Comparison of ENCODE assay signal across 1 cellular context in genomic region chr22:50201191-50202129, GRCh38.
TF ChIP-seq lines count a peak whose summit lies in the region.

No MANE protein-coding gene starts in this region.

TF ChIP-seq in GM23338, 12 proteins besides CTCF, POLR2A, EP300 and RAD21 (continued from another document):
- TF ChIP-seq ETS1 (IDR thresholded peaks at IDR 0.05) (no peak), STAT1 (IDR thresholded peaks at IDR 0.05; ENCODE audit: unreplicated experiment) (no peak), CREB1 (CRISPR knock-in tag; IDR thresholded peaks at IDR 0.05; ENCODE audit: low read depth) (no peak)
